8 cellular contexts compared by ENCODE assay signal in the genomic region with DNA sequence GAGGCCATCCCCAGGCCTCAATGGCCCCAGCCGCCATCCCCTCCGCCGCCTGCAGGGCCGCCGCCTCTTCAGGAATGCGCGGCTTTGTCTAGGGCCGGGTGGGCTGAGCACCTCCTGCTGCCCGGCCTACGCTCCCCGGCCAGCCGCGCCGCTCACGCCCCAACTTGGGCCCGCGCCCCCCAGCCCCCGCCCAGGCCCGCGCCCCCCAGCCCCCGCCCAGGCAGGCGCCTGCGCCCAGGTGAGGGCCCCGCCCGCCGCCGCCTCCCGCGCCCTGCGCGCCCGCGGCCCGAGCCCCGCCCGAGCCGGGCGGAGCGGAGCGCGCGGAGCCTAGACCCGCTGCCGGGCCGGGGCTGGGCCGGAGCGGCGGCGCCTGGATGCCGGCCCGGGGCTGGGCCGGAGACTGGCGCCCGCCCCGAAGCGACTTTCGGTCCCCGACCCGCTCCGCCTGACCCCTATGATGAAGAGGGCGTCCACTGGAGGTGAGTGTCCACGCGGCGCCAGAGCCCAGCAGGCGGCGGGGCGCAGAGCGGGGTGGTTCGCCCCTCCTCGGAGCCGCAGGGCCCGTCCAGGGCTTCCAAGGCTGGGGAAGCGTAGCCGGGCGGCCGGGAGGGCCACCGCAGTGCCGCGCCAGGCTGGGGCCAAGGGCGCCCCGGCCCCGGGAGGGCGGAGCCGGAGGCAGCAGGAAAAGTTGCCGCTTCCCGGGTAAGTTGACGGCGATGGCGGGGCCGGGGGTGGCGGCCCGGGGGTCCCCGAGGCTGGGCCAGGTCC.
A peak's percentile ranks its signal among the peaks of the same experiment; 100 is the strongest.
DNase-seq lines count a peak whose midpoint lies in the region; ATAC-seq, FAIRE-seq and TF ChIP-seq lines count a peak whose summit lies in the region.

No MANE protein-coding gene starts in this region.

- peak; percentile 55 for TF ChIP-seq CTCF in VCaP (conservative IDR thresholded peaks at IDR 0.05)

- no peak overlapping the region for H3K9ac ChIP-seq in rectal smooth muscle tissue (ENCODE audit: low read length)

- FAIRE-seq in HTR-8/SVneo (lab: Jason Lieb, UNC), result no peak

- no peaks in the 10 kb centered on the region for H3K36me3 ChIP-seq in rectal smooth muscle tissue (ENCODE audit: control insufficient read depth, insufficient read depth, low read length)

- H3K4me3 ChIP-seq in rectal smooth muscle tissue (ENCODE audit: low read length), result peak overlapping the region; percentile 48

- H3K27ac ChIP-seq in VCaP (peak overlapping the region; percentile 82), rectal smooth muscle tissue (ENCODE audit: low read depth, low read length) (no peak overlapping the region)

- no peak for ATAC-seq in HG03469 (IDR thresholded peaks at IDR 0.05; ENCODE audit: unreplicated experiment)
- no peak for ATAC-seq in HG03342 (IDR thresholded peaks at IDR 0.05; ENCODE audit: unreplicated experiment)

- peaks cover 5% of the 10 kb centered on the region for H3K27me3 ChIP-seq in rectal smooth muscle tissue (ENCODE audit: control insufficient read depth, insufficient read depth, low read length)

- no peaks in the 10 kb centered on the region for H3K4me1 ChIP-seq in rectal smooth muscle tissue (ENCODE audit: control insufficient read depth, insufficient read depth, low read length)

- peak; percentile 13 to 19 for DNase-seq in activated CD4-positive, alpha-beta T cell treated with anti-CD3 and anti-CD28 coated beads, Interleukin-2, amount 50 U/mL, for 48 hours
- no peak for DNase-seq in activated CD4-positive, alpha-beta T cell treated with anti-CD3 and anti-CD28 coated beads for 4 hours
- DNase-seq in glomerular visceral epithelial cell (ENCODE audit: extremely low spot score), result peak; percentile 9
- DNase-seq in HTR-8/SVneo (ENCODE audit: insufficient read length, low spot score), result no peak

Comparison
In these comparisons a context has a peak if more than half of its experiments do, and no peak if none do; other contexts are left out.
1. DNase-seq: peak in activated CD4-positive, alpha-beta T cell treated with anti-CD3 and anti-CD28 coated beads, Interleukin-2, amount 50 U/mL, for 48 hours (2 of 2) and glomerular visceral epithelial cell (single experiment); none in activated CD4-positive, alpha-beta T cell treated with anti-CD3 and anti-CD28 coated beads for 4 hours (0 of 2) and HTR-8/SVneo (single experiment).